Comparison of ENCODE assay signal across 1 cellular context in the genomic region with DNA sequence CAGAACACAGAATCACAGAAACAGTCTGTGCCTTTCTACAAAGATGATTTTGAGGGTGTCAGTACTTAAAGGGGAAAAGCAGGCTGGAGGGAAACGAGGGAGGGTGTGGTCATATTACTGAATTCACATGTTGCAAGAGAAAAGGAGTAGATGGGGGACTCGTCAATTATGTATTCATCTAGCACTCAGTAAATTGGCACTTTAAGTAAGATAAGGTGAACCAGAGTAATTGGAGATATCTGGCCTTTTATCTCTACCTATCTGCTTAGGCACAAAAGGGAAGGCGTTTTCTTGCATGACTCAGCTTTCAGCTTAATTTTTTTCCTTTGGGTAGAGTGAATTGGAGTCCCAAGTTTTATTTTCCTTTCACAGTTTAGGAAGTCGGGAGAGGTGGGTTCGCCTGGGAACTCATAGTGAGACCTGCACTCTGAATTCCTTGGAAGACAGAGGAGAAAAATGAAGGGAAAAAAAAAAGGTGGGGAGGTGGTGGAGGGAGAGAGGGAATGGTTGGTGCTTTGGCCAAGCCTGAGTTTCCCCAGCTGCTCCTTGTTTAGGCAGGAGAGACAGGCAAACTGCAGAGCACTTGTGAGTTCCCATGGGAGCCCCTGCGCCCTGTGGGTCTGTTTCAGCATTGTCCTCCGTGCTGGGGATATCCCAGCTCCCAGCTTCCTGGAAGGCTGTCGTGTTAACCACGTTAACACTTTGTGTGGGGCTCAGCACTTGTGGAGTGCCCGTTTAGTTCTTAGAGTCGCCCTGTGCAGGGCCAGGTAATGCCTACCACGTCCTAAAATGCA.
TF ChIP-seq lines count a peak whose summit lies in the region.

No MANE protein-coding gene starts in this region.

TF ChIP-seq in SK-N-SH, 30 proteins besides CTCF, POLR2A, EP300 and RAD21 (continued from another document):
- TF ChIP-seq, protein P1, sequence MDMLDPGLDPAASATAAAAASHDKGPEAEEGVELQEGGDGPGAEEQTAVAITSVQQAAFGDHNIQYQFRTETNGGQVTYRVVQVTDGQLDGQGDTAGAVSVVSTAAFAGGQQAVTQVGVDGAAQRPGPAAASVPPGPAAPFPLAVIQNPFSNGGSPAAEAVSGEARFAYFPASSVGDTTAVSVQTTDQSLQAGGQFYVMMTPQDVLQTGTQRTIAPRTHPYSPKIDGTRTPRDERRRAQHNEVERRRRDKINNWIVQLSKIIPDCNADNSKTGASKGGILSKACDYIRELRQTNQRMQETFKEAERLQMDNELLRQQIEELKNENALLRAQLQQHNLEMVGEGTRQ (IDR thresholded peaks at IDR 0.05; ENCODE audit: borderline replicate concordance, low read depth, low read length): no peak
- TF ChIP-seq RFX5 (IDR thresholded peaks at IDR 0.05; ENCODE audit: low read length) (no peak), YY1 (IDR thresholded peaks at IDR 0.05; ENCODE audit: low read depth) (no peak), FOSL2 (IDR thresholded peaks at IDR 0.05; ENCODE audit: borderline replicate concordance, low read depth) (no peak)
- TF ChIP-seq, protein P2, sequence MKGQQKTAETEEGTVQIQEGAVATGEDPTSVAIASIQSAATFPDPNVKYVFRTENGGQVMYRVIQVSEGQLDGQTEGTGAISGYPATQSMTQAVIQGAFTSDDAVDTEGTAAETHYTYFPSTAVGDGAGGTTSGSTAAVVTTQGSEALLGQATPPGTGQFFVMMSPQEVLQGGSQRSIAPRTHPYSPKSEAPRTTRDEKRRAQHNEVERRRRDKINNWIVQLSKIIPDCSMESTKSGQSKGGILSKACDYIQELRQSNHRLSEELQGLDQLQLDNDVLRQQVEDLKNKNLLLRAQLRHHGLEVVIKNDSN (IDR thresholded peaks at IDR 0.05; ENCODE audit: borderline replicate concordance, low read depth): no peak
